ENCODE assay signal across 8 cellular contexts in the genomic region with DNA sequence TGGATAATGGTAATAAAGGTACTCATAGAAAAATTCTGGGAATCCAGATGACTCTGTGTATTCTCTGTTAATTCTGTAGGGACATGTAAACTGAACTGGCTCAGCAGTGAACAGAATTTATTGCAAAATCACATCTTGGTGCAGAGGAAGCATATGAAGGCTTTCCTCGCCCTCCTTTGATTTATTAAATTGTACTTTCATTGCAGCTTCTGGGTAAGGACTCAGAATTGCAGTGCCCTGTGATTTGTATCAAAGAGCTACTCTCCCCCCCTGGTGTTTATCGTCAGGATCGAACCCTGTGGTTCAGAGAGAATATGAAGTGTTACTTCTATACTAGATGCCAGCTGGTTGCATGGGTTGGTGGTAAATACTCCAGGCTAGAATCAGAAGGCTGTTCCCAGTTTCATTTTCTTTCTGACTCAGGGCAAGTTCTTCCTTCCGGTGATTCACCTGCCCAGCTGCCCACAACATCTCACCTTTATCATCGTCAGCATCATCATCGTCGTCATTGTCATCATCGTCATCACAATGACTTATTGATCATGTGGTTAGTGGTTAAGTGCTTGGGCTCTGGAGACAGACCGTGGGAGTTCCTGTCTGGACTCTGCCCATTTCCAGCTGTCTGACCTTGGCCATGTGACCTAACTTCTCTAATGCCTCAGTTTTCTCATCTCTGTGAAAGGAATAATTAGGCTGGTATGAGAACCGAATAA.
DNase-seq lines count a peak whose midpoint lies in the region; ATAC-seq and TF ChIP-seq lines count a peak whose summit lies in the region.

No MANE protein-coding gene starts in this region.

- TF ChIP-seq POLR2A in Peyer's patch (IDR thresholded peaks at IDR 0.05) = no peak

- H3K36me3 ChIP-seq in Peyer's patch = peaks cover 0 to under 1% (median 0%) of the 10 kb centered on the region in 3 donors

- H3K27ac Mint-ChIP-seq in activated naive CD4-positive, alpha-beta T cell treated with anti-CD3 and anti-CD28 coated beads for 36 hours = peak overlapping the region; percentile 85

- H3K27me3 Mint-ChIP-seq in activated naive CD4-positive, alpha-beta T cell treated with anti-CD3 and anti-CD28 coated beads for 36 hours (ENCODE audit: low read depth) = no peaks in the 10 kb centered on the region

- CTCF ChIA-PET in activated naive CD4-positive, alpha-beta T cell treated with anti-CD3 and anti-CD28 coated beads for 36 hours (lab: Charles Lee) = interaction anchor here (0.6 to 1.7 kb wide), 10 partner anchors 15 to 817 kb away, joined by 3 to 6 read pairs (median 3); partner anchors contain the start of gene NR3C1

- H3K9me3 Mint-ChIP-seq in activated naive CD4-positive, alpha-beta T cell treated with anti-CD3 and anti-CD28 coated beads for 36 hours = no peaks in the 10 kb centered on the region

- intact Hi-C loops in activated naive CD4-positive, alpha-beta T cell treated with anti-CD3 and anti-CD28 coated beads for 36 hours (cut with micrococcal nuclease) = loop anchor here (1.0 to 2.0 kb wide), 17 partner anchors 11 to 1183 kb away; partner anchors contain the start of genes ARHGAP26, KCTD16 and YIPF5

- H3K4me1 Mint-ChIP-seq in activated naive CD4-positive, alpha-beta T cell treated with anti-CD3 and anti-CD28 coated beads for 36 hours (ENCODE audit: low read depth) = peaks cover 56% of the 10 kb centered on the region

- peaks cover 0 to 5% (median 2%) of the 10 kb centered on the region in 4 donors for H3K4me1 ChIP-seq in Peyer's patch

- no peak overlapping the region for H3K4me3 Mint-ChIP-seq in activated naive CD4-positive, alpha-beta T cell treated with anti-CD3 and anti-CD28 coated beads for 36 hours

- no peaks in the 10 kb centered on the region for H3K27me3 ChIP-seq in Peyer's patch

- ATAC-seq in HG02981 (IDR thresholded peaks at IDR 0.05; ENCODE audit: unreplicated experiment) = peak; percentile 84

- H3K9me3 ChIP-seq in Peyer's patch = no peaks in the 10 kb centered on the region

- peak overlapping the region in 1 of 4 donors; percentile 20 for H3K4me3 ChIP-seq in Peyer's patch

- peak overlapping the region in 1 of 4 donors; percentile 54 for H3K27ac ChIP-seq in Peyer's patch

- peak; percentile 21 for DNase-seq in SIG-M5 treated with dmso at 0.1 percent for 504 hours (lab: John Stamatoyannopoulos, UW; ENCODE audit: unreplicated experiment)
- no peak for DNase-seq in SIG-M5 (lab: John Stamatoyannopoulos, UW)
- peak in 2 of 3 donors; percentile 35 to 79 for DNase-seq in Peyer's patch
- peak; percentile 95 for DNase-seq in activated naive CD4-positive, alpha-beta T cell treated with anti-CD3 and anti-CD28 coated beads for 36 hours
- peak; percentile 99 for DNase-seq in kidney tubule cell (ENCODE audit: low spot score)
- DNase-seq in stimulated activated CD8-positive, alpha-beta memory T cell treated with anti-CD3 and anti-CD28 coated beads, Interleukin-4, amount 100 ng/mL, for 24 hours (ENCODE audit: low read depth) = peak; percentile 58
- no peak for DNase-seq in NCI-H526 treated with DMSO at 0.1 percent for 48 hours (lab: John Stamatoyannopoulos, UW)

- peaks cover 2% of the 10 kb centered on the region for H3K36me3 Mint-ChIP-seq in activated naive CD4-positive, alpha-beta T cell treated with anti-CD3 and anti-CD28 coated beads for 36 hours (ENCODE audit: low read depth)

- no peak for TF ChIP-seq CTCF in Peyer's patch (IDR thresholded peaks at IDR 0.05)

Comparison
In these comparisons a context has a peak if more than half of its experiments do, and no peak if none do; other contexts are left out.
1. DNase-seq: peak in SIG-M5 treated with dmso at 0.1 percent for 504 hours (single experiment), Peyer's patch (2 of 3), activated naive CD4-positive, alpha-beta T cell treated with anti-CD3 and anti-CD28 coated beads for 36 hours (single experiment), kidney tubule cell (single experiment) and stimulated activated CD8-positive, alpha-beta memory T cell treated with anti-CD3 and anti-CD28 coated beads, Interleukin-4, amount 100 ng/mL, for 24 hours (single experiment); none in SIG-M5 (single experiment) and NCI-H526 treated with DMSO at 0.1 percent for 48 hours (single experiment).